In the genomic region with DNA sequence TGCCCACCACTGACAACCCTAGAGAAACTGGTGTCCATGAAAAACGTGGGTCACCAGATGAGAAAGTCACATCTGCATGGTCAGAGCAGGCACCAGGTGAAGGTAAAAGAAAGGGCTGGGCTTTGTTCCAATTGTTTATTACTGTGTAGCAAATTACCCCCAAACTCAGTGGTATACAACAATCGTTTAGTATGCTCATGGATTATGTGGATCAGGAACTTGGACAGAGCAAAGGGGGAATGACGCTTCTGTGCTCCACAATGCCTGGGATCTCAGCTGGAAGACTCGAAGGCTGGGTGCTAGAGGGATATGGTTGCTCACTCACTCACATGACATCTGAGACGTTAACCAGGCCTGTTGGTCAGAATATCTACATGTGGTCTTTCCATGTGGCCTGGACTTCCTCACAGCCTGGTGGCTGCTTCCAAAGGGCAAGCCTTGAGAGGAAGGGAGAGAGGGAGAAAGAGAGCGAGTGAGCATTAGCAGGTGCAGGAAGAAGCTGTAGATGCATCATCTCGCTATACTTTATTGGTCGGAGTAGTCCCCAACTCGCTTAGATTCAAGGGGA, we compare ENCODE assay signal across 31 cellular contexts. TPM values are rescaled to one million over a fixed set of nuclear protein-coding genes. Genes with fewer than 3 reads are reported as not detected.
A peak's percentile ranks its signal among the peaks of the same experiment; 100 is the strongest.
DNase-seq lines count a peak whose midpoint lies in the region; ATAC-seq and TF ChIP-seq lines count a peak whose summit lies in the region.
"Had no signal": no experiment of that assay in that cellular context is flagged by ENCODE, and none has a peak within 500 bp of the region (broad histone marks: within the 10 kb centered on the region; RNA-seq: fewer than 3 reads in every experiment).

No MANE protein-coding gene starts in this region.

- H3K9me3 Mint-ChIP-seq in type B pancreatic cell: peaks cover 13% of the 10 kb centered on the region
- no peaks in the 10 kb centered on the region for H3K9me3 Mint-ChIP-seq in activated CD4-positive, alpha-beta memory T cell treated with anti-CD3 and anti-CD28 coated beads, Interleukin-2, amount 10 ng/mL, durations not matched to agents 7 days and 5 days
- H3K9me3 Mint-ChIP-seq: activated B cell treated with CpG ODN at 0.5 μM for 24 hours; activated naive CD4-positive, alpha-beta T cell treated with anti-CD3 and anti-CD28 coated beads for 36 hours; activated T-helper 1 cell treated with anti-CD3 and anti-CD28 coated beads, Interleukin-12 subunit alpha, Interleukin-12 subunit beta, Interleukin-2, Interleukin-4 antibody, amounts not matched to agents 30 ng/mL and 10 ng/mL and 1 ng/mL, durations not matched to agents 14 hours and 24 hours and 36 hours; CD8-positive, alpha-beta T cell; stimulated activated naive CD8-positive, alpha-beta T cell treated with anti-CD3 and anti-CD28 coated beads, Interleukin-15, Interleukin-2, amounts not matched to agents 100 ng/mL and 50 ng/mL, for 24 hours had no signal

- CTCF ChIA-PET in activated CD4-positive, alpha-beta memory T cell treated with anti-CD3 and anti-CD28 coated beads, Interleukin-2, amount 10 ng/mL, durations not matched to agents 7 days and 5 days (lab: Charles Lee): no interaction called here

- no peak overlapping the region for H3K4me3 Mint-ChIP-seq in type B pancreatic cell
- H3K4me3 Mint-ChIP-seq in activated CD4-positive, alpha-beta memory T cell treated with anti-CD3 and anti-CD28 coated beads, Interleukin-2, amount 10 ng/mL, durations not matched to agents 7 days and 5 days: no peak overlapping the region
- H3K4me3 Mint-ChIP-seq: activated B cell treated with CpG ODN at 0.5 μM for 24 hours; activated naive CD4-positive, alpha-beta T cell treated with anti-CD3 and anti-CD28 coated beads for 36 hours; activated T-helper 1 cell treated with anti-CD3 and anti-CD28 coated beads, Interleukin-12 subunit alpha, Interleukin-12 subunit beta, Interleukin-2, Interleukin-4 antibody, amounts not matched to agents 30 ng/mL and 10 ng/mL and 1 ng/mL, durations not matched to agents 14 hours and 24 hours and 36 hours; CD8-positive, alpha-beta T cell; naive thymus-derived CD4-positive, alpha-beta T cell; stimulated activated naive CD8-positive, alpha-beta T cell treated with anti-CD3 and anti-CD28 coated beads, Interleukin-15, Interleukin-2, amounts not matched to agents 100 ng/mL and 50 ng/mL, for 24 hours had no signal

- H2AFZ ChIP-seq in trophoblast cell (ENCODE audit: insufficient read depth, low read length, poor library complexity): no peak overlapping the region

- H3K23ac ChIP-seq in trophoblast cell (ENCODE audit: low read length): no peak overlapping the region

- H2AK5ac ChIP-seq in trophoblast cell (ENCODE audit: low read length): no peak overlapping the region

- peaks cover 32% of the 10 kb centered on the region for H3K36me3 Mint-ChIP-seq in type B pancreatic cell
- H3K36me3 Mint-ChIP-seq in activated CD4-positive, alpha-beta memory T cell treated with anti-CD3 and anti-CD28 coated beads, Interleukin-2, amount 10 ng/mL, durations not matched to agents 7 days and 5 days (ENCODE audit: low read depth): peaks cover 20% of the 10 kb centered on the region

- H3K4me1 ChIP-seq in heart left ventricle: peaks cover 0 to 54% (median 31%) of the 10 kb centered on the region in 12 donors
- H3K4me1 ChIP-seq in gastroesophageal sphincter: peaks cover 0 to 88% (median 9%) of the 10 kb centered on the region in 3 donors
- H3K4me1 ChIP-seq in trophoblast cell (ENCODE audit: control insufficient read depth in 1 of 2, insufficient read depth in 2 of 2, low read length in 2 of 2): peaks cover 22 to 31% of the 10 kb centered on the region in 2 experiments

- H3K79me1 ChIP-seq in trophoblast cell (ENCODE audit: low read length): peaks cover 3% of the 10 kb centered on the region

- H3K4me1 Mint-ChIP-seq in type B pancreatic cell (ENCODE audit: unreplicated experiment): peaks cover 40% of the 10 kb centered on the region
- peaks cover 23% of the 10 kb centered on the region for H3K4me1 Mint-ChIP-seq in activated CD4-positive, alpha-beta memory T cell treated with anti-CD3 and anti-CD28 coated beads, Interleukin-2, amount 10 ng/mL, durations not matched to agents 7 days and 5 days

- H3K27ac ChIP-seq in heart left ventricle (peak overlapping the region in 11 of 12 donors; percentile 22 to 92 (median 76)), gastroesophageal sphincter (peak overlapping the region in 3 of 4 donors; percentile 22 to 73 (median 64)), trophoblast cell (ENCODE audit: low read depth, low read length) (no peak overlapping the region)
- H3K27ac ChIP-seq: A549, adrenal gland, coronary artery, skin epidermis, tibial nerve had no signal

- intact Hi-C loops in heart left ventricle (cut with DNase I) (no loop called here), left cardiac atrium (cut with DNase I) (no loop called here)

- no peaks in the 10 kb centered on the region for H3K36me3 ChIP-seq in heart left ventricle
- H3K36me3 ChIP-seq in gastroesophageal sphincter: no peaks in the 10 kb centered on the region
- no peaks in the 10 kb centered on the region for H3K36me3 ChIP-seq in trophoblast cell (ENCODE audit: control insufficient read depth in 1 of 2, insufficient read depth in 2 of 2, low read length in 2 of 2)
- H3K36me3 ChIP-seq: adrenal gland had no signal

- no peaks in the 10 kb centered on the region for H3K27me3 ChIP-seq in heart left ventricle
- no peaks in the 10 kb centered on the region for H3K27me3 ChIP-seq in gastroesophageal sphincter
- no peaks in the 10 kb centered on the region for H3K27me3 ChIP-seq in trophoblast cell (ENCODE audit: insufficient read depth, low read length)
- H3K27me3 ChIP-seq: adrenal gland, tibial nerve had no signal

- no peak for TF ChIP-seq EP300 in gastroesophageal sphincter (IDR thresholded peaks at IDR 0.05)

- ATAC-seq in heart left ventricle: peak; percentile 11 to 54 (median 36)
- ATAC-seq in left cardiac atrium: no peak
- peak; percentile 45 for ATAC-seq in gastroesophageal sphincter
- ATAC-seq: A549; CD8-positive, alpha-beta T cell; esophagus mucosa; naive thymus-derived CD4-positive, alpha-beta T cell; PC-3 had no signal

- no peak overlapping the region for H3K14ac ChIP-seq in trophoblast cell (ENCODE audit: low read length)

- 70 to 79% (median 76%) methylated on average over 9 of the region's 9 CpGs for WGBS in heart left ventricle, 4 donors
- 49 to 60% methylated on average over 9 of the region's 9 CpGs for WGBS in gastroesophageal sphincter (ENCODE audit: low coverage in 1 of 2), 2 donors
- WGBS in trophoblast cell (ENCODE audit: extremely low coverage, insufficient coverage, insufficient read length): no CpG with 5 or more reads among the region's 9 CpGs

- POLR2A ChIA-PET in activated CD4-positive, alpha-beta memory T cell treated with anti-CD3 and anti-CD28 coated beads, Interleukin-2, amount 10 ng/mL, durations not matched to agents 7 days and 5 days (lab: Charles Lee): no interaction called here

- H2BK5ac ChIP-seq in trophoblast cell (ENCODE audit: low read depth, low read length, poor library complexity): no peak overlapping the region

- H2BK120ac ChIP-seq in trophoblast cell (ENCODE audit: insufficient read depth, low read length, poor library complexity): no peak overlapping the region

- no peaks in the 10 kb centered on the region for H3K79me2 ChIP-seq in trophoblast cell (ENCODE audit: control insufficient read depth, insufficient read depth, low read length, poor library complexity)

- H4K12ac ChIP-seq in trophoblast cell (ENCODE audit: low read depth, low read length): no peak overlapping the region

- no peak overlapping the region for H4K91ac ChIP-seq in trophoblast cell (ENCODE audit: low read depth, low read length)

- H3K4ac ChIP-seq in trophoblast cell (ENCODE audit: low read depth, low read length): no peak overlapping the region

- no peaks in the 10 kb centered on the region for H3K27me3 Mint-ChIP-seq in type B pancreatic cell
- H3K27me3 Mint-ChIP-seq in activated CD4-positive, alpha-beta memory T cell treated with anti-CD3 and anti-CD28 coated beads, Interleukin-2, amount 10 ng/mL, durations not matched to agents 7 days and 5 days: no peaks in the 10 kb centered on the region
- H3K27me3 Mint-ChIP-seq: activated B cell treated with CpG ODN at 0.5 μM for 24 hours; naive thymus-derived CD4-positive, alpha-beta T cell; stimulated activated naive CD8-positive, alpha-beta T cell treated with anti-CD3 and anti-CD28 coated beads, Interleukin-15, Interleukin-2, amounts not matched to agents 100 ng/mL and 50 ng/mL, for 24 hours had no signal

- H2BK12ac ChIP-seq in trophoblast cell (ENCODE audit: low read length): no peak overlapping the region

- H3K4me3 ChIP-seq in heart left ventricle: no peak overlapping the region
- H3K4me3 ChIP-seq in gastroesophageal sphincter: no peak overlapping the region
- H3K4me3 ChIP-seq in trophoblast cell (ENCODE audit: low read depth, low read length): no peak overlapping the region
- H3K4me3 ChIP-seq: A549, adrenal gland, coronary artery, lung, skin epidermis, tibial nerve had no signal

- TF ChIP-seq CTCF in heart left ventricle (IDR thresholded peaks at IDR 0.05): no peak
- TF ChIP-seq CTCF in gastroesophageal sphincter (IDR thresholded peaks at IDR 0.05): no peak
- no peak for TF ChIP-seq CTCF in type B pancreatic cell (conservative IDR thresholded peaks at IDR 0.05)

- H3K4me2 ChIP-seq in trophoblast cell (ENCODE audit: low read length): no peak overlapping the region
- H3K4me2 ChIP-seq: A549 had no signal

- peak overlapping the region; percentile 25 for H3K27ac Mint-ChIP-seq in type B pancreatic cell
- H3K27ac Mint-ChIP-seq in activated CD4-positive, alpha-beta memory T cell treated with anti-CD3 and anti-CD28 coated beads, Interleukin-2, amount 10 ng/mL, durations not matched to agents 7 days and 5 days: no peak overlapping the region
- H3K27ac Mint-ChIP-seq: activated B cell treated with CpG ODN at 0.5 μM for 24 hours; activated naive CD4-positive, alpha-beta T cell treated with anti-CD3 and anti-CD28 coated beads for 36 hours; activated T-helper 1 cell treated with anti-CD3 and anti-CD28 coated beads, Interleukin-12 subunit alpha, Interleukin-12 subunit beta, Interleukin-2, Interleukin-4 antibody, amounts not matched to agents 30 ng/mL and 10 ng/mL and 1 ng/mL, durations not matched to agents 14 hours and 24 hours and 36 hours; CD8-positive, alpha-beta T cell; naive thymus-derived CD4-positive, alpha-beta T cell; stimulated activated naive CD8-positive, alpha-beta T cell treated with anti-CD3 and anti-CD28 coated beads, Interleukin-15, Interleukin-2, amounts not matched to agents 100 ng/mL and 50 ng/mL, for 24 hours had no signal

- H4K8ac ChIP-seq in trophoblast cell (ENCODE audit: low read depth, low read length): no peak overlapping the region

- H3K9me3 ChIP-seq in heart left ventricle: no peaks in the 10 kb centered on the region
- no peaks in the 10 kb centered on the region for H3K9me3 ChIP-seq in gastroesophageal sphincter
- no peaks in the 10 kb centered on the region for H3K9me3 ChIP-seq in trophoblast cell (ENCODE audit: insufficient read depth, low read depth, low read length)
- H3K9me3 ChIP-seq: A549, adrenal gland, tibial nerve had no signal

- DNase-seq in heart left ventricle (peak in 1 of 5 donors; percentile 27), left cardiac atrium (no peak), mucosa of gallbladder (ENCODE audit: low spot score) (peak; percentile 75), type B pancreatic cell (ENCODE audit: extremely low spot score, unreplicated experiment) (no peak), trophoblast cell (no peak), inferior parietal cortex (ENCODE audit: extremely low spot score) (no peak)
- no peak for DNase-seq in activated CD4-positive, alpha-beta memory T cell treated with anti-CD3 and anti-CD28 coated beads, Interleukin-2, amount 10 ng/mL, durations not matched to agents 7 days and 5 days
- DNase-seq: activated B cell treated with CpG ODN at 0.5 μM for 24 hours; activated CD4-positive, alpha-beta T cell treated with anti-CD3 and anti-CD28 coated beads, Interleukin-2, amount 50 U/mL, for 1 hour; activated naive CD4-positive, alpha-beta T cell treated with anti-CD3 and anti-CD28 coated beads for 36 hours; adrenal gland; AML-193; CD8-positive, alpha-beta T cell; DMS 273 treated with DMSO at 0.1 percent for 48 hours; naive thymus-derived CD4-positive, alpha-beta T cell; NCI-H1092; NCI-H187 treated with DMSO at 0.1 percent for 48 hours; NCI-H524 treated with DMSO at 0.1 percent for 48 hours; occipital lobe; PC-3; SHP77; SW 1271 had no signal

- H3K9ac ChIP-seq in trophoblast cell (ENCODE audit: low read length): no peak overlapping the region

- H3K18ac ChIP-seq in trophoblast cell (ENCODE audit: low read length): no peak overlapping the region

- no peak for TF ChIP-seq POLR2A in heart left ventricle (IDR thresholded peaks at IDR 0.05)
- no peak for TF ChIP-seq POLR2A in gastroesophageal sphincter (IDR thresholded peaks at IDR 0.05)

RNA-seq across cellular contexts. Expression of gene LPP, which starts 44.9 kb away (rescaled TPM):
- total RNA-seq in heart left ventricle (100 to 1,000 TPM in 6 of 9 donors, 10 to 100 TPM in 3; 76.6 to 178 (median 111) TPM), left cardiac atrium (100 to 1,000 TPM; 152 to 181 TPM), gastroesophageal sphincter (1,000 to 10,000 TPM; 1,243 to 2,297 (median 2,164) TPM), mucosa of gallbladder (478 TPM), type B pancreatic cell (ENCODE audit: low replicate concordance) (96.7 and 112 TPM in 2 replicates)
- 10 to 100 TPM in 1 of 2 donors, 1 to 10 TPM in 1; 9.2 to 20.5 TPM for polyA plus RNA-seq in heart left ventricle
- 29.2 and 30.6 TPM in 2 replicates for polyA plus RNA-seq in trophoblast cell (2013)
- total RNA-seq in activated CD4-positive, alpha-beta memory T cell treated with anti-CD3 and anti-CD28 coated beads, Interleukin-2, amount 10 ng/mL, durations not matched to agents 7 days and 5 days: 10 to 100 TPM; 51.4 to 52.4 TPM

Comparison
In these comparisons a context has a peak if more than half of its experiments do, and no peak if none do; other contexts are left out.
1. ATAC-seq: peak in heart left ventricle (4 of 4) and gastroesophageal sphincter (single experiment); none in left cardiac atrium (0 of 2).